ENCODE assay signal across 1 cellular context in the genomic region with DNA sequence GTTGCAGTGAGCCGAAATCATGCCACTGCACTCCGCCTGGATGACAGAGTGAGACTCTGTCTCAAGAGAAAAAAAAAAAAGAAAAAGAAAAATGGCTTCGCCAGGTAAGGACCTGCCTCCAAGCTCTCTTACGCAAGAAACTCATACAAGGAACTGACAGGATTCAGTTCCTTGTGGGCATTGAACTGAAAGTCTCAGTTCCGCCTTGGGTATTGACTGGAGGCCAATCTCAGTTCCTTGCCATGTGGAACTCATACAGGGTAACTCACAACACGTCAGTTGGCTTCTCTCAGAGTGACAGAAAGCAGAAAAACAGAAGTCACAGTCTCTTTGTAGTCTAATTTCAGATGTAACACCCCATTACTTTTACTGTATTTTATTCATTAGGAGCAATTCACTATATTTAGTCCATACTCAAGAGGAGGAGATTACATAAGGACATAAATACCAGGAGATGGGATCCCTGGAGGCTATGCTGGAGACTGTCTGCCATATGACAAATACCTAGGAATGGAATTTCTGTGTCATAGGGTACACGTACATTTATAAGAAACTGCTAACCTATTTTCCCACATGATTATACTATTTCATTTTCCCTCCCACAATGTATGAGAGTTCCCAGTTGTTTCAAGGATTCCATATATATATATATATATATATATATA.
TF ChIP-seq lines count a peak whose summit lies in the region.

No MANE protein-coding gene starts in this region.

TF ChIP-seq in GM12878, 131 proteins besides CTCF, POLR2A, EP300 and RAD21 (continued from another document and continues in another):
- 0 out of 2 replicates have a peak, but pooled peaks have one; percentile 31 for TF ChIP-seq MYB (IDR thresholded peaks at IDR 0.05; ENCODE audit: borderline replicate concordance, low read depth, low read length)
- no peak for TF ChIP-seq ESRRA (IDR thresholded peaks at IDR 0.05; ENCODE audit: low read length)
- TF ChIP-seq EGR1 (IDR thresholded peaks at IDR 0.05; ENCODE audit: borderline replicate concordance in 1 of 2, low read depth in 2 of 2, low read length in 2 of 2): peak in 1 of 2 experiments; percentile 76; a peak in 2 of 3 replicates
- peak; percentile 84; the same call in 1 of the 2 replicates for TF ChIP-seq BMI1 (IDR thresholded peaks at IDR 0.05; ENCODE audit: borderline replicate concordance)
- peak; percentile 94 for TF ChIP-seq IKZF1 (conservative IDR thresholded peaks at IDR 0.05)
- TF ChIP-seq RCOR1 (conservative IDR thresholded peaks at IDR 0.05; ENCODE audit: low read depth, low read length): 0 out of 2 replicates have a peak, but pooled peaks have one; percentile 41
- TF ChIP-seq, protein P1, sequence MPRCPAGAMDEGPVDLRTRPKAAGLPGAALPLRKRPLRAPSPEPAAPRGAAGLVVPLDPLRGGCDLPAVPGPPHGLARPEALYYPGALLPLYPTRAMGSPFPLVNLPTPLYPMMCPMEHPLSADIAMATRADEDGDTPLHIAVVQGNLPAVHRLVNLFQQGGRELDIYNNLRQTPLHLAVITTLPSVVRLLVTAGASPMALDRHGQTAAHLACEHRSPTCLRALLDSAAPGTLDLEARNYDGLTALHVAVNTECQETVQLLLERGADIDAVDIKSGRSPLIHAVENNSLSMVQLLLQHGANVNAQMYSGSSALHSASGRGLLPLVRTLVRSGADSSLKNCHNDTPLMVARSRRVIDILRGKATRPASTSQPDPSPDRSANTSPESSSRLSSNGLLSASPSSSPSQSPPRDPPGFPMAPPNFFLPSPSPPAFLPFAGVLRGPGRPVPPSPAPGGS (IDR thresholded peaks at IDR 0.05; ENCODE audit: borderline replicate concordance, insufficient read depth, low read depth, low read length, poor library complexity, severe bottlenecking): peak; percentile 73
- peak; percentile 99 for TF ChIP-seq IRF4 (IDR thresholded peaks at IDR 0.05; ENCODE audit: low read depth, low read length)
- no peak for TF ChIP-seq BRCA1 (IDR thresholded peaks at IDR 0.05; ENCODE audit: low read depth, low read length)
- TF ChIP-seq SP1 (IDR thresholded peaks at IDR 0.05; ENCODE audit: low read depth, low read length): peak; percentile 60
- TF ChIP-seq NBN (IDR thresholded peaks at IDR 0.05): peak; percentile 92
- TF ChIP-seq BHLHE40 (IDR thresholded peaks at IDR 0.05; ENCODE audit: borderline replicate concordance in 1 of 2, low read depth in 2 of 2, low read length in 1 of 2): peak; percentile 66 to 69; a peak in 3 of 4 replicates
- TF ChIP-seq RUNX3 (IDR thresholded peaks at IDR 0.05; ENCODE audit: low read length): peak; percentile 85
- peak; percentile 97 for TF ChIP-seq SPI1 (IDR thresholded peaks at IDR 0.05; ENCODE audit: borderline replicate concordance, insufficient read depth, low read depth, low read length)
- TF ChIP-seq, protein P2, sequence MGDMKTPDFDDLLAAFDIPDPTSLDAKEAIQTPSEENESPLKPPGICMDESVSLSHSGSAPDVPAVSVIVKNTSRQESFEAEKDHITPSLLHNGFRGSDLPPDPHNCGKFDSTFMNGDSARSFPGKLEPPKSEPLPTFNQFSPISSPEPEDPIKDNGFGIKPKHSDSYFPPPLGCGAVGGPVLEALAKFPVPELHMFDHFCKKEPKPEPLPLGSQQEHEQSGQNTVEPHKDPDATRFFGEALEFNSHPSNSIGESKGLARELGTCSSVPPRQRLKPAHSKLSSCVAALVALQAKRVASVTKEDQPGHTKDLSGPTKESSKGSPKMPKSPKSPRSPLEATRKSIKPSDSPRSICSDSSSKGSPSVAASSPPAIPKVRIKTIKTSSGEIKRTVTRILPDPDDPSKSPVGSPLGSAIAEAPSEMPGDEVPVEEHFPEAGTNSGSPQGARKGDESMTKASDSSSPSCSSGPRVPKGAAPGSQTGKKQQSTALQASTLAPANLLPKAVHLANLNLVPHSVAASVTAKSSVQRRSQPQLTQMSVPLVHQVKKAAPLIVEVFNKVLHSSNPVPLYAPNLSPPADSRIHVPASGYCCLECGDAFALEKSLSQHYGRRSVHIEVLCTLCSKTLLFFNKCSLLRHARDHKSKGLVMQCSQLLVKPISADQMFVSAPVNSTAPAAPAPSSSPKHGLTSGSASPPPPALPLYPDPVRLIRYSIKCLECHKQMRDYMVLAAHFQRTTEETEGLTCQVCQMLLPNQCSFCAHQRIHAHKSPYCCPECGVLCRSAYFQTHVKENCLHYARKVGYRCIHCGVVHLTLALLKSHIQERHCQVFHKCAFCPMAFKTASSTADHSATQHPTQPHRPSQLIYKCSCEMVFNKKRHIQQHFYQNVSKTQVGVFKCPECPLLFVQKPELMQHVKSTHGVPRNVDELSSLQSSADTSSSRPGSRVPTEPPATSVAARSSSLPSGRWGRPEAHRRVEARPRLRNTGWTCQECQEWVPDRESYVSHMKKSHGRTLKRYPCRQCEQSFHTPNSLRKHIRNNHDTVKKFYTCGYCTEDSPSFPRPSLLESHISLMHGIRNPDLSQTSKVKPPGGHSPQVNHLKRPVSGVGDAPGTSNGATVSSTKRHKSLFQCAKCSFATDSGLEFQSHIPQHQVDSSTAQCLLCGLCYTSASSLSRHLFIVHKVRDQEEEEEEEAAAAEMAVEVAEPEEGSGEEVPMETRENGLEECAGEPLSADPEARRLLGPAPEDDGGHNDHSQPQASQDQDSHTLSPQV (IDR thresholded peaks at IDR 0.05): no peak
- peak; percentile 78 for TF ChIP-seq TBL1XR1 (IDR thresholded peaks at IDR 0.05; ENCODE audit: low read depth, low read length)
- 0 out of 3 replicates have a peak, but pooled peaks have one; percentile 49 for TF ChIP-seq POU2F2 (IDR thresholded peaks at IDR 0.05; ENCODE audit: borderline replicate concordance, low read depth, low read length)
- TF ChIP-seq, protein P3, sequence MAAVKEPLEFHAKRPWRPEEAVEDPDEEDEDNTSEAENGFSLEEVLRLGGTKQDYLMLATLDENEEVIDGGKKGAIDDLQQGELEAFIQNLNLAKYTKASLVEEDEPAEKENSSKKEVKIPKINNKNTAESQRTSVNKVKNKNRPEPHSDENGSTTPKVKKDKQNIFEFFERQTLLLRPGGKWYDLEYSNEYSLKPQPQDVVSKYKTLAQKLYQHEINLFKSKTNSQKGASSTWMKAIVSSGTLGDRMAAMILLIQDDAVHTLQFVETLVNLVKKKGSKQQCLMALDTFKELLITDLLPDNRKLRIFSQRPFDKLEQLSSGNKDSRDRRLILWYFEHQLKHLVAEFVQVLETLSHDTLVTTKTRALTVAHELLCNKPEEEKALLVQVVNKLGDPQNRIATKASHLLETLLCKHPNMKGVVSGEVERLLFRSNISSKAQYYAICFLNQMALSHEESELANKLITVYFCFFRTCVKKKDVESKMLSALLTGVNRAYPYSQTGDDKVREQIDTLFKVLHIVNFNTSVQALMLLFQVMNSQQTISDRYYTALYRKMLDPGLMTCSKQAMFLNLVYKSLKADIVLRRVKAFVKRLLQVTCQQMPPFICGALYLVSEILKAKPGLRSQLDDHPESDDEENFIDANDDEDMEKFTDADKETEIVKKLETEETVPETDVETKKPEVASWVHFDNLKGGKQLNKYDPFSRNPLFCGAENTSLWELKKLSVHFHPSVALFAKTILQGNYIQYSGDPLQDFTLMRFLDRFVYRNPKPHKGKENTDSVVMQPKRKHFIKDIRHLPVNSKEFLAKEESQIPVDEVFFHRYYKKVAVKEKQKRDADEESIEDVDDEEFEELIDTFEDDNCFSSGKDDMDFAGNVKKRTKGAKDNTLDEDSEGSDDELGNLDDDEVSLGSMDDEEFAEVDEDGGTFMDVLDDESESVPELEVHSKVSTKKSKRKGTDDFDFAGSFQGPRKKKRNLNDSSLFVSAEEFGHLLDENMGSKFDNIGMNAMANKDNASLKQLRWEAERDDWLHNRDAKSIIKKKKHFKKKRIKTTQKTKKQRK (IDR thresholded peaks at IDR 0.05; ENCODE audit: low read depth, low read length): no peak
- no peak for TF ChIP-seq WRNIP1 (IDR thresholded peaks at IDR 0.05; ENCODE audit: borderline replicate concordance, low read depth, low read length)
- 0 out of 2 replicates have a peak, but pooled peaks have one; percentile 41 for TF ChIP-seq TCF12 (IDR thresholded peaks at IDR 0.05; ENCODE audit: low read depth, low read length)
- TF ChIP-seq TCF7 (IDR thresholded peaks at IDR 0.05; ENCODE audit: borderline replicate concordance): no peak; the same call in 1 of the 2 replicates
- no peak for TF ChIP-seq SREBF2 (IDR thresholded peaks at IDR 0.05; ENCODE audit: low read length)
- TF ChIP-seq STAT1 (conservative IDR thresholded peaks at IDR 0.05): no peak
- TF ChIP-seq ZNF384 (IDR thresholded peaks at IDR 0.05; ENCODE audit: borderline replicate concordance, low read depth, low read length): peak; percentile 77
- peak; percentile 80 for TF ChIP-seq MEF2B (IDR thresholded peaks at IDR 0.05; ENCODE audit: partially characterized antibody, poor library complexity, severe bottlenecking)
- TF ChIP-seq, protein P4, sequence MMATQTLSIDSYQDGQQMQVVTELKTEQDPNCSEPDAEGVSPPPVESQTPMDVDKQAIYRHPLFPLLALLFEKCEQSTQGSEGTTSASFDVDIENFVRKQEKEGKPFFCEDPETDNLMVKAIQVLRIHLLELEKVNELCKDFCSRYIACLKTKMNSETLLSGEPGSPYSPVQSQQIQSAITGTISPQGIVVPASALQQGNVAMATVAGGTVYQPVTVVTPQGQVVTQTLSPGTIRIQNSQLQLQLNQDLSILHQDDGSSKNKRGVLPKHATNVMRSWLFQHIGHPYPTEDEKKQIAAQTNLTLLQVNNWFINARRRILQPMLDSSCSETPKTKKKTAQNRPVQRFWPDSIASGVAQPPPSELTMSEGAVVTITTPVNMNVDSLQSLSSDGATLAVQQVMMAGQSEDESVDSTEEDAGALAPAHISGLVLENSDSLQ (IDR thresholded peaks at IDR 0.05): peak; percentile 94
- peak; percentile 52 for TF ChIP-seq SMAD1 (IDR thresholded peaks at IDR 0.05; ENCODE audit: low read depth, partially characterized antibody)
- peak; percentile 60; the same call in 1 of the 2 replicates for TF ChIP-seq MEF2A (IDR thresholded peaks at IDR 0.05; ENCODE audit: insufficient read depth, low read depth, low read length)
- TF ChIP-seq ETV6 (conservative IDR thresholded peaks at IDR 0.05 in 1 of 2, IDR thresholded peaks at IDR 0.05 in 1 of 2; ENCODE audit: borderline replicate concordance in 1 of 2, low read depth in 1 of 2): peak in 1 of 2 experiments; percentile 100; a peak in 2 of 4 replicates
- TF ChIP-seq, protein P5, sequence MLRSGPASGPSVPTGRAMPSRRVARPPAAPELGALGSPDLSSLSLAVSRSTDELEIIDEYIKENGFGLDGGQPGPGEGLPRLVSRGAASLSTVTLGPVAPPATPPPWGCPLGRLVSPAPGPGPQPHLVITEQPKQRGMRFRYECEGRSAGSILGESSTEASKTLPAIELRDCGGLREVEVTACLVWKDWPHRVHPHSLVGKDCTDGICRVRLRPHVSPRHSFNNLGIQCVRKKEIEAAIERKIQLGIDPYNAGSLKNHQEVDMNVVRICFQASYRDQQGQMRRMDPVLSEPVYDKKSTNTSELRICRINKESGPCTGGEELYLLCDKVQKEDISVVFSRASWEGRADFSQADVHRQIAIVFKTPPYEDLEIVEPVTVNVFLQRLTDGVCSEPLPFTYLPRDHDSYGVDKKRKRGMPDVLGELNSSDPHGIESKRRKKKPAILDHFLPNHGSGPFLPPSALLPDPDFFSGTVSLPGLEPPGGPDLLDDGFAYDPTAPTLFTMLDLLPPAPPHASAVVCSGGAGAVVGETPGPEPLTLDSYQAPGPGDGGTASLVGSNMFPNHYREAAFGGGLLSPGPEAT (IDR thresholded peaks at IDR 0.05; ENCODE audit: low read depth): peak; percentile 77
- TF ChIP-seq HCFC1 (IDR thresholded peaks at IDR 0.05; ENCODE audit: low read length): no peak
- TF ChIP-seq PML (IDR thresholded peaks at IDR 0.05; ENCODE audit: low read length): no peak
- peak; percentile 89 for TF ChIP-seq NFIC (IDR thresholded peaks at IDR 0.05; ENCODE audit: low read depth, low read length)
- peak; percentile 82 for TF ChIP-seq TCF3 (IDR thresholded peaks at IDR 0.05; ENCODE audit: borderline replicate concordance, insufficient read depth, low read depth, low read length)
- peak; percentile 61; the same call in 1 of the 2 replicates for TF ChIP-seq ZBED1 (IDR thresholded peaks at IDR 0.05; ENCODE audit: borderline replicate concordance)
- TF ChIP-seq CREB1 (IDR thresholded peaks at IDR 0.05; ENCODE audit: low read depth): peak; percentile 74
- peak; percentile 45; the same call in 1 of the 2 replicates for TF ChIP-seq ZNF217 (IDR thresholded peaks at IDR 0.05)
- 0 out of 4 replicates have a peak, but pooled peaks of 1 of the 2 experiments have one; percentile 57 for TF ChIP-seq SRF (IDR thresholded peaks at IDR 0.05; ENCODE audit: low read depth in 2 of 2, low read length in 2 of 2)
- TF ChIP-seq GATAD2B (conservative IDR thresholded peaks at IDR 0.05; ENCODE audit: low read depth): peak; percentile 67
- peak; percentile 95 for TF ChIP-seq EED (IDR thresholded peaks at IDR 0.05; ENCODE audit: low read depth)
- TF ChIP-seq FOXM1 (IDR thresholded peaks at IDR 0.05; ENCODE audit: low read depth, low read length): peak; percentile 71; the same call in 1 of the 2 replicates
- no peak for TF ChIP-seq FOS (IDR thresholded peaks at IDR 0.05; ENCODE audit: borderline replicate concordance, extremely low read depth, insufficient read length)
- no peak for TF ChIP-seq SMC3 (IDR thresholded peaks at IDR 0.05; ENCODE audit: borderline replicate concordance, low read length)
- TF ChIP-seq RAD51 (IDR thresholded peaks at IDR 0.05): no peak
- TF ChIP-seq, protein P6, sequence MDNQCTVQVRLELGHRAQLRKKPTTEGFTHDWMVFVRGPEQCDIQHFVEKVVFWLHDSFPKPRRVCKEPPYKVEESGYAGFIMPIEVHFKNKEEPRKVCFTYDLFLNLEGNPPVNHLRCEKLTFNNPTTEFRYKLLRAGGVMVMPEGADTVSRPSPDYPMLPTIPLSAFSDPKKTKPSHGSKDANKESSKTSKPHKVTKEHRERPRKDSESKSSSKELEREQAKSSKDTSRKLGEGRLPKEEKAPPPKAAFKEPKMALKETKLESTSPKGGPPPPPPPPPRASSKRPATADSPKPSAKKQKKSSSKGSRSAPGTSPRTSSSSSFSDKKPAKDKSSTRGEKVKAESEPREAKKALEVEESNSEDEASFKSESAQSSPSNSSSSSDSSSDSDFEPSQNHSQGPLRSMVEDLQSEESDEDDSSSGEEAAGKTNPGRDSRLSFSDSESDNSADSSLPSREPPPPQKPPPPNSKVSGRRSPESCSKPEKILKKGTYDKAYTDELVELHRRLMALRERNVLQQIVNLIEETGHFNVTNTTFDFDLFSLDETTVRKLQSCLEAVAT (IDR thresholded peaks at IDR 0.05): peak; percentile 65
- TF ChIP-seq CEBPB (IDR thresholded peaks at IDR 0.05; ENCODE audit: borderline replicate concordance in 1 of 2, low read depth in 2 of 2, low read length in 2 of 2): peak; percentile 78 to 79; a peak in 3 of 4 replicates
- TF ChIP-seq ATF7 (IDR thresholded peaks at IDR 0.05; ENCODE audit: low read depth): peak; percentile 91
- 0 out of 2 replicates have a peak, but pooled peaks have one; percentile 24 for TF ChIP-seq GABPA (IDR thresholded peaks at IDR 0.05; ENCODE audit: low read depth)
- TF ChIP-seq CREM (IDR thresholded peaks at IDR 0.05; ENCODE audit: low read depth): peak; percentile 87
- peak; percentile 95 to 96 for TF ChIP-seq IKZF2 (IDR thresholded peaks at IDR 0.05)
- TF ChIP-seq, protein P7, sequence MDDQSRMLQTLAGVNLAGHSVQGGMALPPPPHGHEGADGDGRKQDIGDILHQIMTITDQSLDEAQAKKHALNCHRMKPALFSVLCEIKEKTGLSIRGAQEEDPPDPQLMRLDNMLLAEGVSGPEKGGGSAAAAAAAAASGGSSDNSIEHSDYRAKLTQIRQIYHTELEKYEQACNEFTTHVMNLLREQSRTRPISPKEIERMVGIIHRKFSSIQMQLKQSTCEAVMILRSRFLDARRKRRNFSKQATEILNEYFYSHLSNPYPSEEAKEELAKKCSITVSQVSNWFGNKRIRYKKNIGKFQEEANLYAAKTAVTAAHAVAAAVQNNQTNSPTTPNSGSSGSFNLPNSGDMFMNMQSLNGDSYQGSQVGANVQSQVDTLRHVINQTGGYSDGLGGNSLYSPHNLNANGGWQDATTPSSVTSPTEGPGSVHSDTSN (IDR thresholded peaks at IDR 0.05; ENCODE audit: insufficient replicate concordance, low read depth, low read length): peak; percentile 71
